ENCODE assay signal across 8 cellular contexts in the genomic region with DNA sequence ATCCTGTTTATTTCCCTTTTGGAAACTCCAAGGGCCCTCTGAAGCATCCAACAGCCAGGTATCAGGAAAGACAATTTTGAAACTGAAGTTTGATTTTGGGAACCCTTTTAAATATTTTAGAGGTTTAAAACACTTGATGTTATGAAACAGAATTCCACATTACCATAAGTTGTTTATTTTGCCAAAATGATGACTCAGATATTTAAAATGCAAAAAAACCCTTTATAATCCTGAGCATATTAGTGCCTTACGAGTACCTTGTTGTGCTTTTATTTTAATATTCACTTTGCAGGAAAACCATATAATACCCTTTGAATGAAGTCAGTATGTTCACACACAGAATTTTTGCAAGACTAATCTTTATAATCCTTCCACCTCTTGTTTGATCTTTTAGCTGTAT.
"Had no signal": no experiment of that assay in that cellular context is flagged by ENCODE, and none has a peak within 500 bp of the region (broad histone marks: within the 10 kb centered on the region; RNA-seq: fewer than 3 reads in every experiment).

No MANE protein-coding gene starts in this region.

- FAIRE-seq: G401.6, GM12878, GM12891, GM12892, GM18507, GM19239 had no signal

- H3K4me3 ChIP-seq: GM12878 had no signal

- DNase-seq: GDM1, GF-D8 had no signal

- ATAC-seq: GM12878 had no signal
